11 cellular contexts compared by ENCODE assay signal in genomic region chr2:30385327-30385726, GRCh38.
DNase-seq lines count a peak whose midpoint lies in the region; ATAC-seq and TF ChIP-seq lines count a peak whose summit lies in the region.
"Had no signal": no experiment of that assay in that cellular context is flagged by ENCODE, and none has a peak within 500 bp of the region (broad histone marks: within the 10 kb centered on the region; RNA-seq: fewer than 3 reads in every experiment).

No MANE protein-coding gene starts in this region.

- no peaks in the 10 kb centered on the region for H3K9me3 Mint-ChIP-seq in neural progenitor cell
- peaks cover 4% of the 10 kb centered on the region for H3K9me3 Mint-ChIP-seq in activated naive CD8-positive, alpha-beta T cell treated with anti-CD3 and anti-CD28 coated beads, Interleukin-2, amount 50 U/mL, for 24 hours
- H3K9me3 Mint-ChIP-seq: activated T-helper 2 cell treated with anti-CD3 and anti-CD28 coated beads, Interferon-gamma antibody, Interleukin-2, Interleukin-4, amounts not matched to agents 10 μg/mL and 5 μg/mL and 100 μg/mL, durations not matched to agents 14 hours and 24 hours and 36 hours had no signal

- TF ChIP-seq POLR2A in tibial nerve (IDR thresholded peaks at IDR 0.05) = no peak

- H3K27ac ChIP-seq in GM23248 (no peak overlapping the region), neural progenitor cell (no peak overlapping the region), tibial nerve (no peak overlapping the region)

- H3F3A ChIP-seq in GM23248 (ENCODE audit: insufficient read depth) (no peaks in the 10 kb centered on the region), neural progenitor cell (ENCODE audit: low read depth) (no peaks in the 10 kb centered on the region)

- no peak overlapping the region for H3K27ac Mint-ChIP-seq in neural progenitor cell
- no peak overlapping the region for H3K27ac Mint-ChIP-seq in activated naive CD8-positive, alpha-beta T cell treated with anti-CD3 and anti-CD28 coated beads, Interleukin-2, amount 50 U/mL, for 24 hours
- H3K27ac Mint-ChIP-seq: activated T-helper 2 cell treated with anti-CD3 and anti-CD28 coated beads, Interferon-gamma antibody, Interleukin-2, Interleukin-4, amounts not matched to agents 10 μg/mL and 5 μg/mL and 100 μg/mL, durations not matched to agents 14 hours and 24 hours and 36 hours had no signal

- H2AFZ ChIP-seq in GM23248 (no peak overlapping the region), neural progenitor cell (replicated peaks) (no peak overlapping the region)

- H3K79me2 ChIP-seq in GM23248 (ENCODE audit: insufficient read depth) (no peaks in the 10 kb centered on the region), neural progenitor cell (ENCODE audit: low read depth) (no peaks in the 10 kb centered on the region)

- WGBS in GM23248 (ENCODE audit: low coverage in 1 of 2, low lambda C conversion rate in 2 of 2, missing lambda C conversion rate in 2 of 2), 2 experiments = 18 to 24% methylated on average over 5 of the region's 5 CpGs
- 6 to 25% methylated on average over 5 of the region's 5 CpGs for WGBS in tibial nerve, 2 donors

- H3K9ac ChIP-seq in GM23248 (no peak overlapping the region), neural progenitor cell (no peak overlapping the region)

- no peak for TF ChIP-seq CTCF in epithelial cell of esophagus (IDR thresholded peaks at IDR 0.05; ENCODE audit: insufficient read depth, low read depth, low read length, missing control alignments)
- no peak for TF ChIP-seq CTCF in neural progenitor cell (IDR thresholded peaks at IDR 0.05)
- no peak for TF ChIP-seq CTCF in tibial nerve (IDR thresholded peaks at IDR 0.05)

- H4K20me1 ChIP-seq in GM23248 (ENCODE audit: insufficient read depth) = no peaks in the 10 kb centered on the region
- peaks cover 8% of the 10 kb centered on the region for H4K20me1 ChIP-seq in neural progenitor cell (ENCODE audit: low read depth)

- no peaks in the 10 kb centered on the region for H3K9me2 ChIP-seq in GM23248 (ENCODE audit: insufficient read depth)

- H3K4me1 ChIP-seq in GM23248 (ENCODE audit: insufficient read depth) (no peaks in the 10 kb centered on the region), neural progenitor cell (no peaks in the 10 kb centered on the region), tibial nerve (no peaks in the 10 kb centered on the region)

- H3K4me1 Mint-ChIP-seq in neural progenitor cell = no peaks in the 10 kb centered on the region
- H3K4me1 Mint-ChIP-seq in activated naive CD8-positive, alpha-beta T cell treated with anti-CD3 and anti-CD28 coated beads, Interleukin-2, amount 50 U/mL, for 24 hours = peaks cover 9% of the 10 kb centered on the region

- H3K4me3 ChIP-seq in GM23248 (no peak overlapping the region), epithelial cell of esophagus (ENCODE audit: low read length) (no peak overlapping the region), neural progenitor cell (no peak overlapping the region), tibial nerve (no peak overlapping the region)

- no peaks in the 10 kb centered on the region for H3K36me3 Mint-ChIP-seq in neural progenitor cell
- peaks cover 1% of the 10 kb centered on the region for H3K36me3 Mint-ChIP-seq in activated naive CD8-positive, alpha-beta T cell treated with anti-CD3 and anti-CD28 coated beads, Interleukin-2, amount 50 U/mL, for 24 hours (ENCODE audit: low read depth)

- H3K9me3 ChIP-seq in GM23248 (ENCODE audit: low read depth) = no peaks in the 10 kb centered on the region
- no peaks in the 10 kb centered on the region for H3K9me3 ChIP-seq in neural progenitor cell (ENCODE audit: low read depth)
- no peaks in the 10 kb centered on the region for H3K9me3 ChIP-seq in tibial nerve

- no peak for ATAC-seq in activated naive CD8-positive, alpha-beta T cell treated with anti-CD3 and anti-CD28 coated beads, Interleukin-2, amount 50 U/mL, for 24 hours
- ATAC-seq in HG02678 (IDR thresholded peaks at IDR 0.05; ENCODE audit: unreplicated experiment) (no peak), GM19455 (IDR thresholded peaks at IDR 0.05; ENCODE audit: unreplicated experiment) (no peak)
- ATAC-seq: activated CD4-positive, CD25-positive, alpha-beta regulatory T cell treated with anti-CD3 and anti-CD28 coated beads, Interleukin-2, amount 50 U/mL, for 24 hours had no signal

- in situ Hi-C loops in GM23248 (cut with MboI) = no loop called here

- H3K36me3 ChIP-seq in GM23248 (ENCODE audit: low read depth) (no peaks in the 10 kb centered on the region), neural progenitor cell (no peaks in the 10 kb centered on the region), tibial nerve (no peaks in the 10 kb centered on the region)

- H3K27me3 ChIP-seq in GM23248 (replicated peaks; ENCODE audit: insufficient read depth) (no peaks in the 10 kb centered on the region), neural progenitor cell (no peaks in the 10 kb centered on the region), tibial nerve (no peaks in the 10 kb centered on the region)

- H3K4me2 ChIP-seq in GM23248 (ENCODE audit: unreplicated experiment) (no peak overlapping the region), neural progenitor cell (no peak overlapping the region)

- peaks cover 8% of the 10 kb centered on the region for H3K27me3 Mint-ChIP-seq in neural progenitor cell (ENCODE audit: insufficient read depth, low read depth)
- no peaks in the 10 kb centered on the region for H3K27me3 Mint-ChIP-seq in activated naive CD8-positive, alpha-beta T cell treated with anti-CD3 and anti-CD28 coated beads, Interleukin-2, amount 50 U/mL, for 24 hours

- no peak for TF ChIP-seq EP300 in tibial nerve (IDR thresholded peaks at IDR 0.05)

- no peak overlapping the region for H3K4me3 Mint-ChIP-seq in neural progenitor cell
- H3K4me3 Mint-ChIP-seq in activated naive CD8-positive, alpha-beta T cell treated with anti-CD3 and anti-CD28 coated beads, Interleukin-2, amount 50 U/mL, for 24 hours = no peak overlapping the region

- DNase-seq in GM23248 = peak; percentile 63
- peak; percentile 20 for DNase-seq in RPMI7951 (ENCODE audit: low read depth)
- DNase-seq in epithelial cell of esophagus (ENCODE audit: low read depth) = peak; percentile 33
- peak; percentile 75 for DNase-seq in neural progenitor cell (ENCODE audit: low spot score)
- DNase-seq in activated naive CD8-positive, alpha-beta T cell treated with anti-CD3 and anti-CD28 coated beads, Interleukin-2, amount 50 U/mL, for 24 hours = no peak
- DNase-seq in tibial nerve (ENCODE audit: low spot score in 2 of 2) = no peak
- DNase-seq: NCI-H1105 treated with DMSO at 0.1 percent for 48 hours had no signal

Comparison
In these comparisons a context has a peak if more than half of its experiments do, and no peak if none do; other contexts are left out.
1. DNase-seq: peak in GM23248 (single experiment), RPMI7951 (single experiment), epithelial cell of esophagus (single experiment) and neural progenitor cell (single experiment); none in activated naive CD8-positive, alpha-beta T cell treated with anti-CD3 and anti-CD28 coated beads, Interleukin-2, amount 50 U/mL, for 24 hours (single experiment) and tibial nerve (0 of 2).